In genomic region chr1:53288247-53289049, GRCh38 we compare ENCODE assay signal across 24 cellular contexts. TPM values are rescaled to one million over a fixed set of nuclear protein-coding genes. Genes with fewer than 3 reads are reported as not detected.
DNase-seq lines count a peak whose midpoint lies in the region; ATAC-seq, FAIRE-seq and TF ChIP-seq lines count a peak whose summit lies in the region.
"Had no signal": no experiment of that assay in that cellular context is flagged by ENCODE, and none has a peak within 500 bp of the region (broad histone marks: within the 10 kb centered on the region; RNA-seq: fewer than 3 reads in every experiment).

No MANE protein-coding gene starts in this region.

- H3K27me3 ChIP-seq in iPS-20b (ENCODE audit: insufficient read depth, low read length) (no peaks in the 10 kb centered on the region), small intestine (ENCODE audit: control insufficient read depth in 2 of 2, insufficient read depth in 2 of 2, low read length in 2 of 2) (no peaks in the 10 kb centered on the region)
- H3K27me3 ChIP-seq: ascending aorta had no signal

- no peaks in the 10 kb centered on the region for H3K9me3 Mint-ChIP-seq in WTC11
- H3K9me3 Mint-ChIP-seq: activated CD8-positive, alpha-beta T cell treated with anti-CD3 and anti-CD28 coated beads for 36 hours; activated T-cell treated with anti-CD3 and anti-CD28 coated beads, Interleukin-2, amount 50 U/mL, for 4 hours had no signal

- peaks cover 62% of the 10 kb centered on the region for H3K36me3 ChIP-seq in iPS-20b (ENCODE audit: insufficient read depth, low read depth, low read length)
- peaks cover 0 to 5% of the 10 kb centered on the region in 2 donors for H3K36me3 ChIP-seq in small intestine (ENCODE audit: control insufficient read depth in 2 of 2, insufficient read depth in 2 of 2, low read length in 2 of 2)

- H3K9me3 ChIP-seq in iPS-20b (ENCODE audit: insufficient read depth, low read depth, low read length), result no peaks in the 10 kb centered on the region
- H3K9me3 ChIP-seq in small intestine (ENCODE audit: control insufficient read depth, low read depth), result no peaks in the 10 kb centered on the region
- H3K9me3 ChIP-seq: ascending aorta, Caco-2, SK-N-SH had no signal

- H3K27ac Mint-ChIP-seq in WTC11, result peak overlapping the region; percentile 63; the same call in 1 of the 2 replicates
- H3K27ac Mint-ChIP-seq: activated CD8-positive, alpha-beta T cell treated with anti-CD3 and anti-CD28 coated beads for 36 hours; B cell had no signal

- H3K4me3 ChIP-seq in iPS-20b (ENCODE audit: low read length) (no peak overlapping the region), small intestine (ENCODE audit: low read depth in 1 of 2, low read length in 2 of 2) (no peak overlapping the region)
- H3K4me3 ChIP-seq: ascending aorta had no signal

- peaks cover 27% of the 10 kb centered on the region for H3K4me1 Mint-ChIP-seq in WTC11

- DNase-seq in NCI-H1417 (lab: John Stamatoyannopoulos, UW), result peak in 2 of 3 experiments; percentile 43 to 63
- no peak for DNase-seq in NCI-H1417 treated with DMSO at 0.1 percent for 48 hours (lab: John Stamatoyannopoulos, UW)
- DNase-seq in WTC11 (ENCODE audit: low spot score), result no peak
- peak; percentile 17 for DNase-seq in small intestine
- no peak for DNase-seq in NK-92 (lab: John Stamatoyannopoulos, UW; ENCODE audit: unreplicated experiment)
- DNase-seq in A172 (ENCODE audit: low spot score), result no peak
- no peak for DNase-seq in NCI-H146 treated with DMSO at 0.1 percent for 48 hours (lab: John Stamatoyannopoulos, UW; ENCODE audit: unreplicated experiment)
- DNase-seq: 8988T; activated CD4-positive, CD25-positive, alpha-beta regulatory T cell; activated CD8-positive, alpha-beta T cell treated with anti-CD3 and anti-CD28 coated beads for 36 hours; activated naive CD4-positive, alpha-beta T cell treated with Interleukin-2 at 50 U/mL for 16 hours; activated T-cell treated with anti-CD3 and anti-CD28 coated beads, Interleukin-2, amount 50 U/mL, for 4 hours; Caco-2; left ventricle myocardium superior; MM.1S; NCI-H187 treated with DMSO at 0.1 percent for 48 hours; NCI-H446; SK-N-SH; stimulated activated CD4-positive, alpha-beta T cell treated with anti-CD3 and anti-CD28 coated beads, Interleukin-4, amount 100 ng/mL, for 4 hours; T-helper 9 cell had no signal

- 47 to 63% (median 54%) methylated on average over 17 of the region's 17 CpGs for WGBS in small intestine, 3 donors

- no peak overlapping the region for H3K4me3 Mint-ChIP-seq in WTC11
- H3K4me3 Mint-ChIP-seq: activated CD8-positive, alpha-beta T cell treated with anti-CD3 and anti-CD28 coated beads for 36 hours; activated T-cell treated with anti-CD3 and anti-CD28 coated beads, Interleukin-2, amount 50 U/mL, for 4 hours; B cell had no signal

- H3K4me1 ChIP-seq in iPS-20b (ENCODE audit: insufficient read depth, low read length) (no peaks in the 10 kb centered on the region; the same call in 1 of the 2 replicates), small intestine (ENCODE audit: control insufficient read depth in 2 of 2, insufficient read depth in 1 of 2, low read depth in 1 of 2, low read length in 1 of 2) (no peaks in the 10 kb centered on the region)
- H3K4me1 ChIP-seq: Caco-2 had no signal

- no peak for TF ChIP-seq CTCF in WTC11 (IDR thresholded peaks at IDR 0.05)

- no peaks in the 10 kb centered on the region for H3K27me3 Mint-ChIP-seq in WTC11 (ENCODE audit: low read depth)
- H3K27me3 Mint-ChIP-seq: activated CD8-positive, alpha-beta T cell treated with anti-CD3 and anti-CD28 coated beads for 36 hours; B cell had no signal

- CTCF ChIA-PET in WTC11 (lab: Charles Lee), result interaction anchor here (0.8 to 3.2 kb wide), 6 partner anchors 9 to 164 kb away, joined by 3 to 16 read pairs (median 3); no protein-coding TSS in a partner anchor

- no peak for FAIRE-seq in small intestine (lab: Jason Lieb, UNC)
- FAIRE-seq: endometrium had no signal

- ATAC-seq in WTC11, result peak; percentile 40
- ATAC-seq: activated CD8-positive, alpha-beta T cell treated with anti-CD3 and anti-CD28 coated beads for 36 hours; activated T-cell treated with anti-CD3 and anti-CD28 coated beads, Interleukin-2, amount 50 U/mL, for 4 hours; left ventricle myocardium superior had no signal

- peak overlapping the region; percentile 44 for H3K9ac ChIP-seq in iPS-20b (ENCODE audit: low read depth, low read length)
- H3K9ac ChIP-seq: SK-N-SH had no signal

- POLR2A ChIA-PET in WTC11 (lab: Charles Lee), result interaction anchor here (0.9 to 1.2 kb wide), 2 partner anchors 12 to 29 kb away, joined by 3 read pairs; no protein-coding TSS in a partner anchor

- H3K27ac ChIP-seq in iPS-20b (ENCODE audit: low read length) (no peak overlapping the region), small intestine (ENCODE audit: low read depth in 1 of 2, low read length in 1 of 2) (no peak overlapping the region)
- H3K27ac ChIP-seq: ascending aorta had no signal

- peaks cover 43% of the 10 kb centered on the region for H3K36me3 Mint-ChIP-seq in WTC11

TF ChIP-seq in WTC11, 78 proteins besides CTCF, POLR2A, EP300 and RAD21:
- TF ChIP-seq USF1 (CRISPR knock-in tag; IDR thresholded peaks at IDR 0.05) (peak; percentile 47; the same call in 1 of the 2 replicates), USF2 (CRISPR knock-in tag; IDR thresholded peaks at IDR 0.05) (peak; percentile 68), TEAD1 (CRISPR knock-in tag; IDR thresholded peaks at IDR 0.05) (no peak)

RNA-seq across cellular contexts. Expression of gene LRP8, which starts 39.4 kb away (rescaled TPM):
- 61.9 to 69.5 TPM (median 66.6 TPM) in 3 replicates for total RNA-seq in WTC11 (2021)
- polyA plus RNA-seq in small intestine, result 1 to 10 TPM in 1 of 3 donors, under 1 TPM in 1, not detected in 1; 0.27 to 4.5 TPM
- total RNA-seq in A172 (2014; rRNA removed; shearing (Covaris generic)), result 19.3 and 27.6 TPM in 2 replicates

RNA-seq across cellular contexts. Expression of gene MAGOH, which starts 50.1 kb away (rescaled TPM):
- total RNA-seq in WTC11 (2021), result 57.8 to 58.4 TPM (median 57.9 TPM) in 3 replicates
- 100 to 1,000 TPM in 1 of 3 donors, 10 to 100 TPM in 2; 72.7 to 116 (median 97.7) TPM for polyA plus RNA-seq in small intestine
- 54.1 and 73.2 TPM in 2 replicates for total RNA-seq in A172 (2014; rRNA removed; shearing (Covaris generic))

Comparison
In these comparisons a context has a peak if more than half of its experiments do, and no peak if none do; other contexts are left out.
1. DNase-seq: peak in NCI-H1417 (2 of 3) and small intestine (single experiment); none in NCI-H1417 treated with DMSO at 0.1 percent for 48 hours (single experiment), WTC11 (single experiment), NK-92 (single experiment), A172 (single experiment) and NCI-H146 treated with DMSO at 0.1 percent for 48 hours (single experiment).